In the genomic region with DNA sequence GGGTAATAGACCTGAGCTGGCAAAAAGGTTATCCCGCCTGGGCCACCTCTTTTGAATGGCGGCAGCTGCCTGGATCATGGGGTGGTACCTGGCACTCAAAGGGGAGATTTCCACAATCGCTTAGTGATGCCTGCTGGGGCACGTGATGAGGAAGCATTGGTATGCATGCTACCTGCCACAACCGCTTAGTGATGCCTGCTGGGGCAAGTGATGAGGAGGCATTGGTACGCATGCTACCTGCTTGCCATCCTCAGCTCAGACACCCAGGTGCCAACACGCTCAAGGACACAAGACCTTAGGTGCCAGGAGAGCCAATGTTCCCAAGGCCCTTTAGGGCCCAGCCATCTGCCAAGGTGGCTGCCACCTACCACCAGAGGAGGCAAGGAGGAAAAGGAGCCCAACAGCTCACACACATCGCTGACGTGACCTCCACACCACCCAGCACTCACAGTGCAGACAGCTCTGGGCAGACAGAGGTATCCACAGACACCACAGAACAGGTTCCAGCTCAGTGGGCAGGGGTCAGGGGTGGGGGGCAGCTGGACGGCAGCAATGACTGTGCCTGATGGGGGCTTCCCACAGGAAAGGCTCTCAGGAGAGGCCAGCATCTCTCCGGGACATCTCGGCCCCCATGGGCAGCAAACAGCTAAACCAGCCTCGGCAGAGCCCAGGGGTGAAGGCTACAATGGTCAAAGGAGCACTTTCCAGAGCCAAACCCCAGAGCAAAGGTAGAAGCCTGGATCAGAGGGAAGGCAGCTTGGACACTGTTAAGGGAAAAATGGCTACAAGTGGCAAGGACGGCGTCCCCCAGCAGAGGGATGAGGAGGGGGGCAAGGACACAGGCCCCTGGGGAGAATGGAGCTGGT, we compare ENCODE assay signal across 14 cellular contexts. TPM values are rescaled to one million over a fixed set of nuclear protein-coding genes. Genes with fewer than 3 reads are reported as not detected.
DNase-seq lines count a peak whose midpoint lies in the region; ATAC-seq, FAIRE-seq and TF ChIP-seq lines count a peak whose summit lies in the region.
"Had no signal": no experiment of that assay in that cellular context is flagged by ENCODE, and none has a peak within 500 bp of the region (broad histone marks: within the 10 kb centered on the region; RNA-seq: fewer than 3 reads in every experiment).

No MANE protein-coding gene starts in this region.

- H2BK120ac ChIP-seq in trophoblast cell (ENCODE audit: insufficient read depth, low read length, poor library complexity), result no peak overlapping the region

- no peak overlapping the region for H2AK5ac ChIP-seq in trophoblast cell (ENCODE audit: low read length)

- peak overlapping the region; percentile 39 for H3K18ac ChIP-seq in trophoblast cell (ENCODE audit: low read length)

- peaks cover 0 to 2% (median 2%) of the 10 kb centered on the region in 3 donors for H3K27me3 Mint-ChIP-seq in CD14-positive monocyte (ENCODE audit: low read depth in 3 of 3)

- H3K4me1 ChIP-seq in kidney (ENCODE audit: control insufficient read depth in 1 of 2, insufficient read depth in 1 of 2, low read depth in 1 of 2, low read length in 2 of 2), result no peaks in the 10 kb centered on the region
- H3K4me1 ChIP-seq in trophoblast cell (ENCODE audit: control insufficient read depth in 1 of 2, insufficient read depth in 2 of 2, low read length in 2 of 2), result peaks cover 16 to 17% of the 10 kb centered on the region in 2 experiments
- H3K4me1 ChIP-seq: SJCRH30 had no signal

- H3K27me3 ChIP-seq in trophoblast cell (ENCODE audit: insufficient read depth, low read length), result no peaks in the 10 kb centered on the region
- H3K27me3 ChIP-seq: SJCRH30 had no signal

- no peak overlapping the region for H4K91ac ChIP-seq in trophoblast cell (ENCODE audit: low read depth, low read length)

- no peak overlapping the region for H4K8ac ChIP-seq in trophoblast cell (ENCODE audit: low read depth, low read length)

- TF ChIP-seq CTCF in CD14-positive monocyte (IDR thresholded peaks at IDR 0.05) (no peak), kidney (IDR thresholded peaks at IDR 0.05; ENCODE audit: borderline replicate concordance, extremely low read depth, insufficient read depth) (no peak)

- H3K27ac Mint-ChIP-seq in CD14-positive monocyte, result peak overlapping the region in 3 of 7 donors; percentile 46 to 83 (median 66)
- H3K27ac Mint-ChIP-seq: HFFc6 had no signal

- TF ChIP-seq EP300 in Ishikawa (IDR thresholded peaks at IDR 0.05; ENCODE audit: borderline replicate concordance), result no peak

- H3K27ac ChIP-seq in kidney (ENCODE audit: low read depth in 2 of 2, low read length in 2 of 2) (no peak overlapping the region), trophoblast cell (ENCODE audit: low read depth, low read length) (no peak overlapping the region)
- H3K27ac ChIP-seq: KMS-11, SJCRH30 had no signal

- peaks cover 28% of the 10 kb centered on the region for H3K4me1 Mint-ChIP-seq in CD14-positive monocyte

- no peak overlapping the region for H2BK12ac ChIP-seq in trophoblast cell (ENCODE audit: low read length)

- H3K4ac ChIP-seq in trophoblast cell (ENCODE audit: low read depth, low read length), result no peak overlapping the region

- peak; percentile 32 for DNase-seq in CD14-positive monocyte (ENCODE audit: low spot score)
- peak; percentile 56 for DNase-seq in kidney
- no peak for DNase-seq in trophoblast cell
- DNase-seq in ecto neural progenitor cell (ENCODE audit: low spot score), result no peak
- DNase-seq in NCI-H2227 (lab: John Stamatoyannopoulos, UW; ENCODE audit: unreplicated experiment), result no peak
- DNase-seq: NCI-H1436 treated with DMSO at 0.1 percent for 48 hours, NCI-H226, NCI-H774 had no signal

- FAIRE-seq in kidney (lab: Jason Lieb, UNC), result no peak
- FAIRE-seq: D721Med had no signal

- intact Hi-C loops in CD14-positive monocyte (cut with micrococcal nuclease) (loop anchor here in 1 of 2 donors (5.0 kb wide), 1 partner anchor 316 kb away; no protein-coding TSS in a partner anchor), kidney (cut with DNase I) (no loop called here)

- H2AFZ ChIP-seq in trophoblast cell (ENCODE audit: insufficient read depth, low read length, poor library complexity), result no peak overlapping the region

- H3K9ac ChIP-seq in kidney (ENCODE audit: low read length in 2 of 2), result no peak overlapping the region
- H3K9ac ChIP-seq in trophoblast cell (ENCODE audit: low read length), result no peak overlapping the region
- H3K9ac ChIP-seq: KMS-11 had no signal

- no peak overlapping the region for H3K4me3 ChIP-seq in kidney (ENCODE audit: low read length in 2 of 2)
- no peak overlapping the region for H3K4me3 ChIP-seq in trophoblast cell (ENCODE audit: low read depth, low read length)
- H3K4me3 ChIP-seq: SJCRH30 had no signal

- TF ChIP-seq RAD21 in Ishikawa (IDR thresholded peaks at IDR 0.05; ENCODE audit: low read depth), result no peak

- H3K14ac ChIP-seq in trophoblast cell (ENCODE audit: low read length), result no peak overlapping the region

- H3K9me3 ChIP-seq in kidney (ENCODE audit: control insufficient read depth in 1 of 2, low read length in 2 of 2), result no peaks in the 10 kb centered on the region
- peaks cover 11% of the 10 kb centered on the region for H3K9me3 ChIP-seq in trophoblast cell (ENCODE audit: insufficient read depth, low read depth, low read length)
- H3K9me3 ChIP-seq: SJCRH30 had no signal

- H3K4me3 Mint-ChIP-seq in CD14-positive monocyte, result no peak overlapping the region
- H3K4me3 Mint-ChIP-seq: HFFc6 had no signal

- H3K36me3 ChIP-seq in kidney (ENCODE audit: control insufficient read depth in 1 of 2, insufficient read depth in 2 of 2, low read length in 2 of 2), result peaks cover 8 to 16% of the 10 kb centered on the region in 2 donors
- H3K36me3 ChIP-seq in trophoblast cell (ENCODE audit: control insufficient read depth in 1 of 2, insufficient read depth in 2 of 2, low read length in 2 of 2), result peaks cover 89 to 91% of the 10 kb centered on the region in 2 experiments

- H3K79me1 ChIP-seq in trophoblast cell (ENCODE audit: low read length), result peaks cover 5% of the 10 kb centered on the region

- H3K79me2 ChIP-seq in trophoblast cell (ENCODE audit: control insufficient read depth, insufficient read depth, low read length, poor library complexity), result no peaks in the 10 kb centered on the region

- H3K23ac ChIP-seq in trophoblast cell (ENCODE audit: low read length), result no peak overlapping the region

- ATAC-seq in GM18511 (IDR thresholded peaks at IDR 0.05; ENCODE audit: unreplicated experiment), result no peak

- H3K4me2 ChIP-seq in trophoblast cell (ENCODE audit: low read length), result no peak overlapping the region
- H3K4me2 ChIP-seq: KMS-11 had no signal

- H3K36me3 Mint-ChIP-seq in CD14-positive monocyte, result peaks cover 51 to 79% of the 10 kb centered on the region in 2 donors

- no peak overlapping the region for H4K12ac ChIP-seq in trophoblast cell (ENCODE audit: low read depth, low read length)

- no peak overlapping the region for H2BK5ac ChIP-seq in trophoblast cell (ENCODE audit: low read depth, low read length, poor library complexity)

- no peaks in the 10 kb centered on the region for H3K9me3 Mint-ChIP-seq in CD14-positive monocyte
- H3K9me3 Mint-ChIP-seq: HFFc6 had no signal

- WGBS in trophoblast cell (ENCODE audit: extremely low coverage, insufficient coverage, insufficient read length), result no CpG with 5 or more reads among the region's 15 CpGs

TF ChIP-seq in Ishikawa, 13 proteins besides CTCF, POLR2A, EP300 and RAD21:
- no peak for TF ChIP-seq CREB1 (IDR thresholded peaks at IDR 0.05; ENCODE audit: low read depth)
- TF ChIP-seq, protein P1, sequence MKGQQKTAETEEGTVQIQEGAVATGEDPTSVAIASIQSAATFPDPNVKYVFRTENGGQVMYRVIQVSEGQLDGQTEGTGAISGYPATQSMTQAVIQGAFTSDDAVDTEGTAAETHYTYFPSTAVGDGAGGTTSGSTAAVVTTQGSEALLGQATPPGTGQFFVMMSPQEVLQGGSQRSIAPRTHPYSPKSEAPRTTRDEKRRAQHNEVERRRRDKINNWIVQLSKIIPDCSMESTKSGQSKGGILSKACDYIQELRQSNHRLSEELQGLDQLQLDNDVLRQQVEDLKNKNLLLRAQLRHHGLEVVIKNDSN (IDR thresholded peaks at IDR 0.05), result peak; percentile 71
- TF ChIP-seq, protein P2, sequence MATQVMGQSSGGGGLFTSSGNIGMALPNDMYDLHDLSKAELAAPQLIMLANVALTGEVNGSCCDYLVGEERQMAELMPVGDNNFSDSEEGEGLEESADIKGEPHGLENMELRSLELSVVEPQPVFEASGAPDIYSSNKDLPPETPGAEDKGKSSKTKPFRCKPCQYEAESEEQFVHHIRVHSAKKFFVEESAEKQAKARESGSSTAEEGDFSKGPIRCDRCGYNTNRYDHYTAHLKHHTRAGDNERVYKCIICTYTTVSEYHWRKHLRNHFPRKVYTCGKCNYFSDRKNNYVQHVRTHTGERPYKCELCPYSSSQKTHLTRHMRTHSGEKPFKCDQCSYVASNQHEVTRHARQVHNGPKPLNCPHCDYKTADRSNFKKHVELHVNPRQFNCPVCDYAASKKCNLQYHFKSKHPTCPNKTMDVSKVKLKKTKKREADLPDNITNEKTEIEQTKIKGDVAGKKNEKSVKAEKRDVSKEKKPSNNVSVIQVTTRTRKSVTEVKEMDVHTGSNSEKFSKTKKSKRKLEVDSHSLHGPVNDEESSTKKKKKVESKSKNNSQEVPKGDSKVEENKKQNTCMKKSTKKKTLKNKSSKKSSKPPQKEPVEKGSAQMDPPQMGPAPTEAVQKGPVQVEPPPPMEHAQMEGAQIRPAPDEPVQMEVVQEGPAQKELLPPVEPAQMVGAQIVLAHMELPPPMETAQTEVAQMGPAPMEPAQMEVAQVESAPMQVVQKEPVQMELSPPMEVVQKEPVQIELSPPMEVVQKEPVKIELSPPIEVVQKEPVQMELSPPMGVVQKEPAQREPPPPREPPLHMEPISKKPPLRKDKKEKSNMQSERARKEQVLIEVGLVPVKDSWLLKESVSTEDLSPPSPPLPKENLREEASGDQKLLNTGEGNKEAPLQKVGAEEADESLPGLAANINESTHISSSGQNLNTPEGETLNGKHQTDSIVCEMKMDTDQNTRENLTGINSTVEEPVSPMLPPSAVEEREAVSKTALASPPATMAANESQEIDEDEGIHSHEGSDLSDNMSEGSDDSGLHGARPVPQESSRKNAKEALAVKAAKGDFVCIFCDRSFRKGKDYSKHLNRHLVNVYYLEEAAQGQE (IDR thresholded peaks at IDR 0.05; ENCODE audit: low read depth), result no peak
- TF ChIP-seq TAF1 (IDR thresholded peaks at IDR 0.05; ENCODE audit: low read depth), result no peak
- no peak for TF ChIP-seq EGR1 (IDR thresholded peaks at IDR 0.05)

RNA-seq across cellular contexts. Expression of a gene that starts 43.0 kb away (rescaled TPM):
- polyA plus RNA-seq in CD14-positive monocyte (not detected), kidney (ENCODE audit: insufficient read depth, low read depth, low replicate concordance) (12.0 TPM)
- total RNA-seq in kidney, result 4.6 TPM
- polyA plus RNA-seq in trophoblast cell (2013), result 0.88 and 0.90 TPM in 2 replicates

Comparison
In these comparisons a context has a peak if more than half of its experiments do, and no peak if none do; other contexts are left out.
1. DNase-seq: peak in CD14-positive monocyte (single experiment) and kidney (single experiment); none in trophoblast cell (0 of 2), ecto neural progenitor cell (single experiment) and NCI-H2227 (single experiment).
2. RNA of a gene that starts 43.0 kb away (polyA plus RNA-seq): 12.0 TPM in kidney (single experiment); not detected in CD14-positive monocyte; every median in the first group is over 10 times any median in the second.